In the genomic region with DNA sequence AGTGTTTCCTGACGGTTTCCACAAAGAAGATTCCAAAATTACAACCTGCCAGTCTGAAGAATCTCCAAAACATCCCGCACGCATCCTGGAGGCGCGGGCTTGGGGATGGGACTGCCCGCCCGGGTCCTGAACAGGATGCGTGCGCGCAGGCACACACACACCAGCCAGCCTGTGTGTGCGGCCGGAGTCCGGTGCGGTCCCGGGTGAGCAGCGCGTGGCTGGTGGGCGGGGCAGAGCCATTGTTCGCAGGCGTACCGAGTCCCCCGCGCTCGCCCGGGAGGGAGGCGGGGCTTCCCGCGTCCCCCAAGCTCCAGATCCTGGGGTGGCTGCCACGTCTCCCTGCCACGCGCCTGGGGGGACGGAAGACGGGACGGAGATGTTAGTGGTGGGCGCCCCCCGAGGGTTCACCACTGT, we compare ENCODE assay signal across 1 cellular context.
TF ChIP-seq lines count a peak whose summit lies in the region.

No MANE protein-coding gene starts in this region.

TF ChIP-seq in HepG2, 621 proteins besides CTCF, POLR2A, EP300 and RAD21 (continued from another document and continues in another):
- TF ChIP-seq ZNF512B (CRISPR knock-in tag; IDR thresholded peaks at IDR 0.05; ENCODE audit: borderline replicate concordance) (no peak), ZNF772 (CRISPR knock-in tag; IDR thresholded peaks at IDR 0.05) (0 out of 2 replicates have a peak, but pooled peaks have one; percentile 64), MAZ (IDR thresholded peaks at IDR 0.05; ENCODE audit: borderline replicate concordance, low read depth, low read length) (no peak), MAZ (CRISPR knock-in tag; IDR thresholded peaks at IDR 0.05; ENCODE audit: low read depth) (no peak; the same call in 1 of the 2 replicates), ZNF337 (CRISPR knock-in tag; IDR thresholded peaks at IDR 0.05; ENCODE audit: borderline replicate concordance, low read depth) (no peak), NFYC (CRISPR knock-in tag; IDR thresholded peaks at IDR 0.05) (no peak), RBAK (CRISPR knock-in tag; IDR thresholded peaks at IDR 0.05) (no peak), ZNF280D (CRISPR knock-in tag; IDR thresholded peaks at IDR 0.05) (no peak), ZNF12 (CRISPR knock-in tag; IDR thresholded peaks at IDR 0.05) (no peak), CEBPZ (IDR thresholded peaks at IDR 0.05; ENCODE audit: low read length) (no peak), TIGD3 (CRISPR knock-in tag; IDR thresholded peaks at IDR 0.05; ENCODE audit: borderline replicate concordance) (no peak), ZNF142 (CRISPR knock-in tag; IDR thresholded peaks at IDR 0.05) (peak; percentile 98), ZNF670 (CRISPR knock-in tag; IDR thresholded peaks at IDR 0.05; ENCODE audit: borderline replicate concordance) (no peak), ZNF747 (CRISPR knock-in tag; IDR thresholded peaks at IDR 0.05; ENCODE audit: borderline replicate concordance) (0 out of 2 replicates have a peak, but pooled peaks have one; percentile 74), ZXDC (CRISPR knock-in tag; IDR thresholded peaks at IDR 0.05) (no peak), ZSCAN31 (CRISPR knock-in tag; IDR thresholded peaks at IDR 0.05; ENCODE audit: low read depth) (no peak), RFX5 (IDR thresholded peaks at IDR 0.05; ENCODE audit: low read depth, low read length) (no peak)
- TF ChIP-seq, protein P1, sequence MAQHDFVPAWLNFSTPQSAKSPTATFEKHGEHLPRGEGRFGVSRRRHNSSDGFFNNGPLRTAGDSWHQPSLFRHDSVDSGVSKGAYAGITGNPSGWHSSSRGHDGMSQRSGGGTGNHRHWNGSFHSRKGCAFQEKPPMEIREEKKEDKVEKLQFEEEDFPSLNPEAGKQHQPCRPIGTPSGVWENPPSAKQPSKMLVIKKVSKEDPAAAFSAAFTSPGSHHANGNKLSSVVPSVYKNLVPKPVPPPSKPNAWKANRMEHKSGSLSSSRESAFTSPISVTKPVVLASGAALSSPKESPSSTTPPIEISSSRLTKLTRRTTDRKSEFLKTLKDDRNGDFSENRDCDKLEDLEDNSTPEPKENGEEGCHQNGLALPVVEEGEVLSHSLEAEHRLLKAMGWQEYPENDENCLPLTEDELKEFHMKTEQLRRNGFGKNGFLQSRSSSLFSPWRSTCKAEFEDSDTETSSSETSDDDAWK (CRISPR knock-in tag; IDR thresholded peaks at IDR 0.05): no peak
- TF ChIP-seq, protein P2, sequence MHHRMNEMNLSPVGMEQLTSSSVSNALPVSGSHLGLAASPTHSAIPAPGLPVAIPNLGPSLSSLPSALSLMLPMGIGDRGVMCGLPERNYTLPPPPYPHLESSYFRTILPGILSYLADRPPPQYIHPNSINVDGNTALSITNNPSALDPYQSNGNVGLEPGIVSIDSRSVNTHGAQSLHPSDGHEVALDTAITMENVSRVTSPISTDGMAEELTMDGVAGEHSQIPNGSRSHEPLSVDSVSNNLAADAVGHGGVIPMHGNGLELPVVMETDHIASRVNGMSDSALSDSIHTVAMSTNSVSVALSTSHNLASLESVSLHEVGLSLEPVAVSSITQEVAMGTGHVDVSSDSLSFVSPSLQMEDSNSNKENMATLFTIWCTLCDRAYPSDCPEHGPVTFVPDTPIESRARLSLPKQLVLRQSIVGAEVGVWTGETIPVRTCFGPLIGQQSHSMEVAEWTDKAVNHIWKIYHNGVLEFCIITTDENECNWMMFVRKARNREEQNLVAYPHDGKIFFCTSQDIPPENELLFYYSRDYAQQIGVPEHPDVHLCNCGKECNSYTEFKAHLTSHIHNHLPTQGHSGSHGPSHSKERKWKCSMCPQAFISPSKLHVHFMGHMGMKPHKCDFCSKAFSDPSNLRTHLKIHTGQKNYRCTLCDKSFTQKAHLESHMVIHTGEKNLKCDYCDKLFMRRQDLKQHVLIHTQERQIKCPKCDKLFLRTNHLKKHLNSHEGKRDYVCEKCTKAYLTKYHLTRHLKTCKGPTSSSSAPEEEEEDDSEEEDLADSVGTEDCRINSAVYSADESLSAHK (CRISPR knock-in tag; IDR thresholded peaks at IDR 0.05; ENCODE audit: borderline replicate concordance): 0 out of 2 replicates have a peak, but pooled peaks have one; percentile 33
- TF ChIP-seq, protein P3, sequence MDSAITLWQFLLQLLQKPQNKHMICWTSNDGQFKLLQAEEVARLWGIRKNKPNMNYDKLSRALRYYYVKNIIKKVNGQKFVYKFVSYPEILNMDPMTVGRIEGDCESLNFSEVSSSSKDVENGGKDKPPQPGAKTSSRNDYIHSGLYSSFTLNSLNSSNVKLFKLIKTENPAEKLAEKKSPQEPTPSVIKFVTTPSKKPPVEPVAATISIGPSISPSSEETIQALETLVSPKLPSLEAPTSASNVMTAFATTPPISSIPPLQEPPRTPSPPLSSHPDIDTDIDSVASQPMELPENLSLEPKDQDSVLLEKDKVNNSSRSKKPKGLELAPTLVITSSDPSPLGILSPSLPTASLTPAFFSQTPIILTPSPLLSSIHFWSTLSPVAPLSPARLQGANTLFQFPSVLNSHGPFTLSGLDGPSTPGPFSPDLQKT (CRISPR knock-in tag; IDR thresholded peaks at IDR 0.05; ENCODE audit: borderline replicate concordance): no peak
